8 cellular contexts compared by ENCODE assay signal in genomic region chr15:52527196-52527897, GRCh38. TPM values are rescaled to one million over a fixed set of nuclear protein-coding genes. Genes with fewer than 3 reads are reported as not detected.
DNase-seq lines count a peak whose midpoint lies in the region; ATAC-seq lines count a peak whose summit lies in the region.

No MANE protein-coding gene starts in this region.

- H3K27ac ChIP-seq in substantia nigra (ENCODE audit: low read depth, low read length, poor library complexity, severe bottlenecking), result peak overlapping the region; percentile 81

- no peaks in the 10 kb centered on the region for H3K27me3 Mint-ChIP-seq in activated T-cell treated with anti-CD3 and anti-CD28 coated beads, Interleukin-2, amount 50 U/mL, for 24 hours
- peaks cover 13% of the 10 kb centered on the region for H3K27me3 Mint-ChIP-seq in activated T-helper 1 cell treated with anti-CD3 and anti-CD28 coated beads, Interleukin-12 subunit alpha, Interleukin-12 subunit beta, Interleukin-2, Interleukin-4 antibody, amounts not matched to agents 30 ng/mL and 10 ng/mL and 1 ng/mL, durations not matched to agents 14 hours and 24 hours and 36 hours (ENCODE audit: insufficient read depth)

- H3K27ac Mint-ChIP-seq in activated T-cell treated with anti-CD3 and anti-CD28 coated beads, Interleukin-2, amount 50 U/mL, for 24 hours, result peak overlapping the region; percentile 93
- H3K27ac Mint-ChIP-seq in activated T-helper 1 cell treated with anti-CD3 and anti-CD28 coated beads, Interleukin-12 subunit alpha, Interleukin-12 subunit beta, Interleukin-2, Interleukin-4 antibody, amounts not matched to agents 30 ng/mL and 10 ng/mL and 1 ng/mL, durations not matched to agents 14 hours and 24 hours and 36 hours, result no peak overlapping the region

- intact Hi-C loops in activated T-helper 1 cell treated with anti-CD3 and anti-CD28 coated beads, Interleukin-12 subunit alpha, Interleukin-12 subunit beta, Interleukin-2, Interleukin-4 antibody, amounts not matched to agents 30 ng/mL and 10 ng/mL and 1 ng/mL, durations not matched to agents 14 hours and 24 hours and 36 hours (cut with micrococcal nuclease), result loop anchor here (5.0 kb wide), 1 partner anchor 45 kb away; no protein-coding TSS in a partner anchor

- H3K4me3 ChIP-seq in iPS-18c (ENCODE audit: insufficient read depth, low read depth, low read length), result peak overlapping the region; percentile 78; the same call in 1 of the 2 replicates

- no peaks in the 10 kb centered on the region for H3K9me3 Mint-ChIP-seq in activated T-cell treated with anti-CD3 and anti-CD28 coated beads, Interleukin-2, amount 50 U/mL, for 24 hours
- no peaks in the 10 kb centered on the region for H3K9me3 Mint-ChIP-seq in activated T-helper 1 cell treated with anti-CD3 and anti-CD28 coated beads, Interleukin-12 subunit alpha, Interleukin-12 subunit beta, Interleukin-2, Interleukin-4 antibody, amounts not matched to agents 30 ng/mL and 10 ng/mL and 1 ng/mL, durations not matched to agents 14 hours and 24 hours and 36 hours

- H3K4me3 Mint-ChIP-seq in activated T-cell treated with anti-CD3 and anti-CD28 coated beads, Interleukin-2, amount 50 U/mL, for 24 hours, result peak overlapping the region; percentile 94
- H3K4me3 Mint-ChIP-seq in activated T-helper 1 cell treated with anti-CD3 and anti-CD28 coated beads, Interleukin-12 subunit alpha, Interleukin-12 subunit beta, Interleukin-2, Interleukin-4 antibody, amounts not matched to agents 30 ng/mL and 10 ng/mL and 1 ng/mL, durations not matched to agents 14 hours and 24 hours and 36 hours, result peak overlapping the region; percentile 94

- peaks cover 36% of the 10 kb centered on the region for H3K4me1 Mint-ChIP-seq in activated T-cell treated with anti-CD3 and anti-CD28 coated beads, Interleukin-2, amount 50 U/mL, for 24 hours (ENCODE audit: low read depth)
- peaks cover 32% of the 10 kb centered on the region for H3K4me1 Mint-ChIP-seq in activated T-helper 1 cell treated with anti-CD3 and anti-CD28 coated beads, Interleukin-12 subunit alpha, Interleukin-12 subunit beta, Interleukin-2, Interleukin-4 antibody, amounts not matched to agents 30 ng/mL and 10 ng/mL and 1 ng/mL, durations not matched to agents 14 hours and 24 hours and 36 hours (ENCODE audit: low read depth)

- peaks cover 4% of the 10 kb centered on the region for H3K36me3 Mint-ChIP-seq in activated T-cell treated with anti-CD3 and anti-CD28 coated beads, Interleukin-2, amount 50 U/mL, for 24 hours (ENCODE audit: low read depth)
- H3K36me3 Mint-ChIP-seq in activated T-helper 1 cell treated with anti-CD3 and anti-CD28 coated beads, Interleukin-12 subunit alpha, Interleukin-12 subunit beta, Interleukin-2, Interleukin-4 antibody, amounts not matched to agents 30 ng/mL and 10 ng/mL and 1 ng/mL, durations not matched to agents 14 hours and 24 hours and 36 hours (ENCODE audit: low read depth), result peaks cover 8% of the 10 kb centered on the region

- no peak for DNase-seq in activated T-cell treated with anti-CD3 and anti-CD28 coated beads, Interleukin-2, amount 50 U/mL, for 24 hours
- DNase-seq in activated T-cell treated with anti-CD3 and anti-CD28 coated beads for 4 hours (no peak), substantia nigra (lab: John Stamatoyannopoulos, UW) (no peak), retina (no peak), NCI-H446 (lab: John Stamatoyannopoulos, UW) (no peak)
- no peak for DNase-seq in activated T-helper 1 cell treated with anti-CD3 and anti-CD28 coated beads, Interleukin-12 subunit alpha, Interleukin-12 subunit beta, Interleukin-2, Interleukin-4 antibody, amounts not matched to agents 30 ng/mL and 10 ng/mL and 1 ng/mL, durations not matched to agents 14 hours and 24 hours and 36 hours (ENCODE audit: low spot score)

- ATAC-seq in GM21360 (IDR thresholded peaks at IDR 0.05; ENCODE audit: unreplicated experiment), result no peak

- no peaks in the 10 kb centered on the region for H3K9me3 ChIP-seq in iPS-18c (ENCODE audit: control insufficient read depth, insufficient read depth, low read length)

RNA-seq across cellular contexts. Expression of gene MYO5A, which starts 1.3 kb away (rescaled TPM):
- 26.2 and 27.8 TPM in 2 replicates for total RNA-seq in activated T-helper 1 cell treated with anti-CD3 and anti-CD28 coated beads, Interleukin-12 subunit alpha, Interleukin-12 subunit beta, Interleukin-2, Interleukin-4 antibody, amounts not matched to agents 30 ng/mL and 10 ng/mL and 1 ng/mL, durations not matched to agents 14 hours and 24 hours and 36 hours

RNA-seq across cellular contexts. Expression of gene ARPP19, which starts 41.5 kb away (rescaled TPM):
- total RNA-seq in activated T-helper 1 cell treated with anti-CD3 and anti-CD28 coated beads, Interleukin-12 subunit alpha, Interleukin-12 subunit beta, Interleukin-2, Interleukin-4 antibody, amounts not matched to agents 30 ng/mL and 10 ng/mL and 1 ng/mL, durations not matched to agents 14 hours and 24 hours and 36 hours, result 195 and 216 TPM in 2 replicates
